23 cellular contexts compared by ENCODE assay signal in the genomic region with DNA sequence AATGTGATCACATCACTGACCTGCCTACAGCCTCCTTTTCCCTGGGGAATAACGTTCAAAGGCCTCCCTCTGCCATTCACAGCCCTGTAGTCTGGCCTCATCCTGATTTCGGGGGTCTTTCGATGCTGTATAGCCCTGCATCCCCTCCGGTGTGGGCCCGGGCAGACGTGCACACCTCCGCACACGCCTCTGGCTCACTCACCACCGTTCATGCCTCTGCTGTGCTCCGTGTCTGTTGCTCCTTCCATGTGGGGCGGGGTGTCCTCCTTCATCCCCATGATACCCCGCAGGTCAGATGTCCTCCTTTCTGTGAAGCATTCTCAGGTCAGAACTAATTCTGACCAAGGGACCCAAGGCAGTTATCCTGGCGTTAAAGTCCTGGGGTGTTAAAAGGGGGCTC. TPM values are rescaled to one million over a fixed set of nuclear protein-coding genes. Genes with fewer than 3 reads are reported as not detected.
DNase-seq lines count a peak whose midpoint lies in the region; ATAC-seq, FAIRE-seq and TF ChIP-seq lines count a peak whose summit lies in the region.
"Had no signal": no experiment of that assay in that cellular context is flagged by ENCODE, and none has a peak within 500 bp of the region (broad histone marks: within the 10 kb centered on the region; RNA-seq: fewer than 3 reads in every experiment).

No MANE protein-coding gene starts in this region.

- no peaks in the 10 kb centered on the region for H3K27me3 Mint-ChIP-seq in T-helper 1 cell treated with Interleukin-12 subunit alpha and Interleukin-12 subunit beta and Interleukin-4 antibody, amounts not matched to agents 30 μg/mL and 1 μg/mL, for 36 hours (ENCODE audit: low read depth)
- H3K27me3 Mint-ChIP-seq in memory B cell: no peaks in the 10 kb centered on the region

- H3K79me2 ChIP-seq in HepG2 (ENCODE audit: insufficient read depth, low read length): no peaks in the 10 kb centered on the region

- TF ChIP-seq CTCF in HepG2 (CRISPR knock-in tag; IDR thresholded peaks at IDR 0.05) (no peak), right lobe of liver (IDR thresholded peaks at IDR 0.05) (no peak)

- H3K36me3 ChIP-seq in HepG2 (replicated peaks in 1 of 2; ENCODE audit: control insufficient read depth in 1 of 2, insufficient read depth in 2 of 2, low read length in 2 of 2): peaks cover 56 to 72% of the 10 kb centered on the region in 2 experiments
- H3K36me3 ChIP-seq in right lobe of liver: peaks cover 0 to 44% (median 13%) of the 10 kb centered on the region in 4 donors

- H3K9me3 Mint-ChIP-seq in T-helper 1 cell treated with Interleukin-12 subunit alpha and Interleukin-12 subunit beta and Interleukin-4 antibody, amounts not matched to agents 30 μg/mL and 1 μg/mL, for 36 hours: no peaks in the 10 kb centered on the region
- no peaks in the 10 kb centered on the region for H3K9me3 Mint-ChIP-seq in memory B cell
- H3K9me3 Mint-ChIP-seq: HFFc6 had no signal

- 91% methylated on average over 13 of the region's 13 CpGs for WGBS in HepG2 (ENCODE audit: low lambda C conversion rate)
- 90% methylated on average over 4 of the region's 13 CpGs for WGBS in right lobe of liver (ENCODE audit: insufficient coverage, low coverage, low lambda C conversion rate, missing lambda C conversion rate)

- peaks cover 20% of the 10 kb centered on the region for H3K4me1 Mint-ChIP-seq in T-helper 1 cell treated with Interleukin-12 subunit alpha and Interleukin-12 subunit beta and Interleukin-4 antibody, amounts not matched to agents 30 μg/mL and 1 μg/mL, for 36 hours (ENCODE audit: low read depth)
- H3K4me1 Mint-ChIP-seq in memory B cell: peaks cover 4% of the 10 kb centered on the region

- no peak overlapping the region for H3K27ac ChIP-seq in HepG2 (ENCODE audit: extremely low read length, insufficient read depth, low read length)
- no peak overlapping the region for H3K27ac ChIP-seq in right lobe of liver
- H3K27ac ChIP-seq: 22Rv1, C4-2B had no signal

- POLR2A ChIA-PET in HepG2 (lab: Yijun Ruan, JAX): no interaction called here

- no peak overlapping the region for H2AFZ ChIP-seq in HepG2 (ENCODE audit: low read length)

- no peak overlapping the region for H3K4me2 ChIP-seq in HepG2 (ENCODE audit: low read depth, low read length)

- H3K9me3 ChIP-seq in HepG2 (ENCODE audit: low read length) (no peaks in the 10 kb centered on the region), right lobe of liver (no peaks in the 10 kb centered on the region)

- no peak for FAIRE-seq in HepG2 (lab: Jason Lieb, UNC)
- peak; percentile 32 for FAIRE-seq in urothelium cell line (lab: Jason Lieb, UNC)

- CTCF ChIA-PET in HepG2 (lab: Yijun Ruan, JAX; ENCODE audit: low intra/inter-chr PET ratio, low total read pairs): no interaction called here

- TF ChIP-seq RAD21 in HepG2 (CRISPR knock-in tag; IDR thresholded peaks at IDR 0.05): no peak

- peak overlapping the region; percentile 6 for H3K27ac Mint-ChIP-seq in T-helper 1 cell treated with Interleukin-12 subunit alpha and Interleukin-12 subunit beta and Interleukin-4 antibody, amounts not matched to agents 30 μg/mL and 1 μg/mL, for 36 hours
- H3K27ac Mint-ChIP-seq in memory B cell: peak overlapping the region; percentile 50
- H3K27ac Mint-ChIP-seq: HFFc6 had no signal

- H3K4me3 ChIP-seq in HepG2 (replicated peaks in 1 of 3; ENCODE audit: insufficient read depth in 1 of 3, low read depth in 2 of 3, low read length in 3 of 3) (no peak overlapping the region), right lobe of liver (no peak overlapping the region)

- no peak for ATAC-seq in HepG2
- no peak for ATAC-seq in right lobe of liver
- ATAC-seq in memory B cell (ENCODE audit: low read depth): no peak
- no peak for ATAC-seq in HG03095 (IDR thresholded peaks at IDR 0.05; ENCODE audit: unreplicated experiment)

- TF ChIP-seq EP300 in HepG2 (IDR thresholded peaks at IDR 0.05; ENCODE audit: low read depth in 2 of 2, low read length in 2 of 2) (no peak), HepG2 (CRISPR knock-in tag; IDR thresholded peaks at IDR 0.05; ENCODE audit: borderline replicate concordance) (no peak)

- in situ Hi-C loops in HepG2 (cut with HindIII; ENCODE audit: extremely low pct_ligation_motif_present, low pct_unique_long_range_greater_than_20kb): loop anchor here (25.0 kb wide), 1 partner anchor 835 kb away; no protein-coding TSS in a partner anchor

- 0 out of 2 replicates have a peak, but pooled peaks cover 4% of the 10 kb centered on the region for H4K20me1 ChIP-seq in HepG2 (ENCODE audit: insufficient read depth, low read length)

- no TSS peak for BruUV-seq in HepG2 (replicated peaks; lab: Mats Ljungman, UMichigan)

- DNase-seq in T-helper 1 cell: no peak
- no peak for DNase-seq in HepG2 (ENCODE audit: low spot score)
- DNase-seq in right lobe of liver: no peak
- no peak for DNase-seq in memory B cell (ENCODE audit: low spot score in 2 of 2)
- no peak for DNase-seq in urothelium cell line (ENCODE audit: low spot score)
- no peak for DNase-seq in dedifferentiated amniotic fluid mesenchymal stem cell (ENCODE audit: extremely low spot score)
- DNase-seq: AML-193, DMS79 treated with DMSO at 0.1 percent for 48 hours, HFFc6, IMR-90, NCI-H1417, NCI-H187 treated with DMSO at 0.1 percent for 48 hours, NCI-H2227 treated with DMSO at 0.1 percent for 48 hours, NCI-H510A treated with DMSO at 0.1 percent for 48 hours, NCI-H774 had no signal

- peaks cover 22% of the 10 kb centered on the region for H3K36me3 Mint-ChIP-seq in T-helper 1 cell treated with Interleukin-12 subunit alpha and Interleukin-12 subunit beta and Interleukin-4 antibody, amounts not matched to agents 30 μg/mL and 1 μg/mL, for 36 hours (ENCODE audit: low read depth)
- H3K36me3 Mint-ChIP-seq in memory B cell: peaks cover 28% of the 10 kb centered on the region

- H3K27me3 ChIP-seq in HepG2 (ENCODE audit: control insufficient read depth in 1 of 2, insufficient read depth in 2 of 2, low read length in 2 of 2): no peaks in the 10 kb centered on the region
- H3K27me3 ChIP-seq in right lobe of liver: no peaks in the 10 kb centered on the region

- H3K9ac ChIP-seq in HepG2 (ENCODE audit: insufficient read depth, low read depth, low read length): no peak overlapping the region

- no peak for TF ChIP-seq POLR2A in HepG2 (IDR thresholded peaks at IDR 0.05; ENCODE audit: insufficient read depth in 1 of 2, low read depth in 2 of 2, low read length in 2 of 2)
- no peak for TF ChIP-seq POLR2A in right lobe of liver (IDR thresholded peaks at IDR 0.05)

- H3K4me3 Mint-ChIP-seq in T-helper 1 cell treated with Interleukin-12 subunit alpha and Interleukin-12 subunit beta and Interleukin-4 antibody, amounts not matched to agents 30 μg/mL and 1 μg/mL, for 36 hours: no peak overlapping the region
- no peak overlapping the region for H3K4me3 Mint-ChIP-seq in memory B cell
- H3K4me3 Mint-ChIP-seq: HFFc6 had no signal

- no peaks in the 10 kb centered on the region for H3K4me1 ChIP-seq in HepG2 (ENCODE audit: insufficient read depth, low read length)
- no peaks in the 10 kb centered on the region for H3K4me1 ChIP-seq in right lobe of liver

- intact Hi-C loops in HepG2 (cut with micrococcal nuclease; ENCODE audit: unreplicated experiment): no loop called here
- intact Hi-C loops in right lobe of liver (cut with DNase I): loop anchor here in 1 of 2 donors (5.0 kb wide), 1 partner anchor 125 kb away; no protein-coding TSS in a partner anchor

RNA-seq across cellular contexts. Expression of a gene that starts 13.8 kb away (rescaled TPM):
- total RNA-seq in HepG2 (2016; rRNA removed; fragmentation: Illumina TruSeq; extraction: Trizol) (29.6 and 34.2 TPM in 2 replicates), right lobe of liver (10 to 100 TPM in 3 of 6 experiments, 1 to 10 TPM in 3; 3.9 to 16.9 (median 9.6) TPM)
- total RNA-seq in HepG2 (2016; cell fraction: cytosol; rRNA removed; fragmentation: Illumina TruSeq; extraction: Trizol; ENCODE audit: low read depth): 29.5 and 32.8 TPM in 2 replicates
- 24.0 and 34.3 TPM in 2 replicates for total RNA-seq in HepG2 (2016; cell fraction: insoluble cytoplasmic fraction; rRNA removed; fragmentation: Illumina TruSeq; extraction: Trizol)
- total RNA-seq in HepG2 (2016; cell fraction: membrane; rRNA removed; fragmentation: Illumina TruSeq; extraction: Trizol): 69.5 and 80.5 TPM in 2 replicates
- 16.2 and 19.5 TPM in 2 replicates for total RNA-seq in HepG2 (2016; cell fraction: nucleus; rRNA removed; fragmentation: Illumina TruSeq; extraction: Trizol)
- 24.2 and 30.0 TPM in 2 replicates for polyA plus RNA-seq in HepG2 (2011; rRNA removed)
- polyA plus RNA-seq in HepG2 (2011; cell fraction: cytosol; rRNA removed): 25.8 and 35.6 TPM in 2 replicates
- polyA plus RNA-seq in HepG2 (2011; cell fraction: nucleus; rRNA removed): 24.4 and 25.9 TPM in 2 replicates
- 13.9 and 24.8 TPM in 2 replicates for polyA plus RNA-seq in HepG2 (2012)
- polyA plus RNA-seq in HepG2 (2016; cell fraction: cytosol; fragmentation: Illumina TruSeq; extraction: Trizol; ENCODE audit: low read depth): 44.0 and 53.1 TPM in 2 replicates
- polyA plus RNA-seq in HepG2 (2016; cell fraction: insoluble cytoplasmic fraction; fragmentation: Illumina TruSeq; extraction: Trizol; ENCODE audit: low read depth): 40.7 and 50.0 TPM in 2 replicates
- 80.4 and 89.1 TPM in 2 replicates for polyA plus RNA-seq in HepG2 (2016; cell fraction: membrane; fragmentation: Illumina TruSeq; extraction: Trizol; ENCODE audit: low read depth)
- 34.0 and 39.8 TPM in 2 replicates for polyA plus RNA-seq in HepG2 (2016; cell fraction: nucleus; fragmentation: Illumina TruSeq; extraction: Trizol; ENCODE audit: insufficient read depth, low read depth)
- polyA minus RNA-seq in HepG2 (2011; rRNA and poly(A)+ RNA removed; ENCODE audit: low replicate concordance): 9.8 and 33.7 TPM in 2 replicates
- polyA minus RNA-seq in HepG2 (2011; cell fraction: cytosol; rRNA and poly(A)+ RNA removed): 16.2 and 17.4 TPM in 2 replicates
- 6.2 and 7.1 TPM in 2 replicates for polyA minus RNA-seq in HepG2 (2011; cell fraction: nucleus; rRNA and poly(A)+ RNA removed)

RNA-seq across cellular contexts. Expression of a gene that starts 26.3 kb away (rescaled TPM):
- total RNA-seq in HepG2 (2016; rRNA removed; fragmentation: Illumina TruSeq; extraction: Trizol) (72.9 and 84.7 TPM in 2 replicates), right lobe of liver (10 to 100 TPM in 4 of 6 experiments, 1 to 10 TPM in 2; 8.6 to 22.1 (median 11.1) TPM)
- total RNA-seq in HepG2 (2016; cell fraction: cytosol; rRNA removed; fragmentation: Illumina TruSeq; extraction: Trizol; ENCODE audit: low read depth): 7.0 TPM in 2 replicates
- total RNA-seq in HepG2 (2016; cell fraction: insoluble cytoplasmic fraction; rRNA removed; fragmentation: Illumina TruSeq; extraction: Trizol): 69.1 and 75.0 TPM in 2 replicates
- 12.7 and 13.6 TPM in 2 replicates for total RNA-seq in HepG2 (2016; cell fraction: membrane; rRNA removed; fragmentation: Illumina TruSeq; extraction: Trizol)
- total RNA-seq in HepG2 (2016; cell fraction: nucleus; rRNA removed; fragmentation: Illumina TruSeq; extraction: Trizol): 52.3 and 56.5 TPM in 2 replicates
- 29.2 and 36.1 TPM in 2 replicates for polyA plus RNA-seq in HepG2 (2011; rRNA removed)
- 38.8 and 67.0 TPM in 2 replicates for polyA plus RNA-seq in HepG2 (2011; cell fraction: cytosol; rRNA removed)
- 104 and 106 TPM in 2 replicates for polyA plus RNA-seq in HepG2 (2011; cell fraction: nucleus; rRNA removed)
- polyA plus RNA-seq in HepG2 (2012): 40.7 and 46.9 TPM in 2 replicates
- polyA plus RNA-seq in HepG2 (2016; cell fraction: cytosol; fragmentation: Illumina TruSeq; extraction: Trizol; ENCODE audit: low read depth): 5.7 and 6.3 TPM in 2 replicates
- polyA plus RNA-seq in HepG2 (2016; cell fraction: insoluble cytoplasmic fraction; fragmentation: Illumina TruSeq; extraction: Trizol; ENCODE audit: low read depth): 85.9 and 97.1 TPM in 2 replicates
- polyA plus RNA-seq in HepG2 (2016; cell fraction: membrane; fragmentation: Illumina TruSeq; extraction: Trizol; ENCODE audit: low read depth): 6.4 and 8.4 TPM in 2 replicates
- 70.0 and 74.0 TPM in 2 replicates for polyA plus RNA-seq in HepG2 (2016; cell fraction: nucleus; fragmentation: Illumina TruSeq; extraction: Trizol; ENCODE audit: insufficient read depth, low read depth)
- 47.5 and 58.8 TPM in 2 replicates for polyA minus RNA-seq in HepG2 (2011; rRNA and poly(A)+ RNA removed; ENCODE audit: low replicate concordance)
- polyA minus RNA-seq in HepG2 (2011; cell fraction: cytosol; rRNA and poly(A)+ RNA removed): 20.8 and 32.8 TPM in 2 replicates
- 119 and 124 TPM in 2 replicates for polyA minus RNA-seq in HepG2 (2011; cell fraction: nucleus; rRNA and poly(A)+ RNA removed)

RNA-seq across cellular contexts. Expression of a gene that starts 47.7 kb away (rescaled TPM):
- total RNA-seq in HepG2 (2016; rRNA removed; fragmentation: Illumina TruSeq; extraction: Trizol) (not detected in 2 replicates), right lobe of liver (not detected)
- total RNA-seq in HepG2 (2016; cell fraction: cytosol; rRNA removed; fragmentation: Illumina TruSeq; extraction: Trizol; ENCODE audit: low read depth): not detected in 2 replicates
- total RNA-seq in HepG2 (2016; cell fraction: insoluble cytoplasmic fraction; rRNA removed; fragmentation: Illumina TruSeq; extraction: Trizol): not detected in 2 replicates
- total RNA-seq in HepG2 (2016; cell fraction: membrane; rRNA removed; fragmentation: Illumina TruSeq; extraction: Trizol): not detected in 2 replicates
- not detected in 2 replicates for total RNA-seq in HepG2 (2016; cell fraction: nucleus; rRNA removed; fragmentation: Illumina TruSeq; extraction: Trizol)
- not detected in 2 replicates for polyA plus RNA-seq in HepG2 (2011; rRNA removed)
- not detected in 2 replicates for polyA plus RNA-seq in HepG2 (2011; cell fraction: cytosol; rRNA removed)
- not detected in 2 replicates for polyA plus RNA-seq in HepG2 (2011; cell fraction: nucleus; rRNA removed)
- not detected in 2 replicates for polyA plus RNA-seq in HepG2 (2012)
- polyA plus RNA-seq in HepG2 (2016; cell fraction: cytosol; fragmentation: Illumina TruSeq; extraction: Trizol; ENCODE audit: low read depth): not detected in 2 replicates
- polyA plus RNA-seq in HepG2 (2016; cell fraction: insoluble cytoplasmic fraction; fragmentation: Illumina TruSeq; extraction: Trizol; ENCODE audit: low read depth): not detected in 2 replicates
- not detected in 2 replicates for polyA plus RNA-seq in HepG2 (2016; cell fraction: membrane; fragmentation: Illumina TruSeq; extraction: Trizol; ENCODE audit: low read depth)
- not detected in 2 replicates for polyA plus RNA-seq in HepG2 (2016; cell fraction: nucleus; fragmentation: Illumina TruSeq; extraction: Trizol; ENCODE audit: insufficient read depth, low read depth)
- polyA minus RNA-seq in HepG2 (2011; rRNA and poly(A)+ RNA removed; ENCODE audit: low replicate concordance): not detected in 2 replicates
- polyA minus RNA-seq in HepG2 (2011; cell fraction: cytosol; rRNA and poly(A)+ RNA removed): not detected in 2 replicates
- polyA minus RNA-seq in HepG2 (2011; cell fraction: nucleus; rRNA and poly(A)+ RNA removed): not detected in 2 replicates
- total RNA-seq: H4, HFFc6, HT-29, IMR-90, M059J, OCI-LY7 had no signal
- polyA plus RNA-seq: IMR-90 had no signal
